Comparison of ENCODE assay signal across 22 cellular contexts in the genomic region with DNA sequence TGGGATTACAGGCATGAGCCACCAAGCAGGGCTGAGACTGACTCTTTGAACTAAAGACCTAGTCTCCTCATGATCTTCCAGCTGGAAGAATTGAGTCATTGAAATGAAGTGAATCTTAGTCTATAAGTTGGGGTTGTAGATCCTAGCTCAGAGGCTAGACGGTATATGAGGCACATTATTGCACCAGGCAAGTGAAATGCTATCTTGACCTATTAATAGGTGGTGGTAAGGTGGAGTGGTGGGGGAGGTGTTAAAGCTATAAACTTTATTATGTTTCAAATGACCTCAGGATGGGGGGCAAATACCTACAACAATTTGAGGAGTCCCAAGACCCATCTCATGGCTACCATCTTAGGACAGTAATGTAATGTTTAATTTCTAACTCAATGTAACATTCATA.
"Had no signal": no experiment of that assay in that cellular context is flagged by ENCODE, and none has a peak within 500 bp of the region (broad histone marks: within the 10 kb centered on the region; RNA-seq: fewer than 3 reads in every experiment).

No MANE protein-coding gene starts in this region.

- H3K27ac ChIP-seq: breast epithelium, coronary artery, epithelial cell of prostate, hepatocyte, lower lobe of right lung, thyroid gland, WERI-Rb-1 had no signal

- H3K4me3 ChIP-seq: breast epithelium, coronary artery, hepatocyte, lower lobe of right lung, mucosa of descending colon, thyroid gland had no signal

- H3K9me3 ChIP-seq: breast epithelium, lower lobe of right lung, mucosa of descending colon, SK-N-SH, thyroid gland had no signal

- H3K4me3 Mint-ChIP-seq: activated naive CD8-positive, alpha-beta T cell treated with anti-CD3 and anti-CD28 coated beads for 36 hours; endodermal cell; nephron progenitor cell; T-helper 2 cell treated with Interferon-gamma antibody and Interleukin-4, amounts not matched to agents 5 μg/mL and 100 μg/mL, for 36 hours had no signal

- H3K36me3 ChIP-seq: breast epithelium, lower lobe of right lung, thyroid gland, WERI-Rb-1 had no signal

- ATAC-seq: lower lobe of right lung, mucosa of descending colon had no signal

- H3K27ac Mint-ChIP-seq: activated naive CD8-positive, alpha-beta T cell treated with anti-CD3 and anti-CD28 coated beads for 36 hours; activated T-helper 2 cell treated with anti-CD3 and anti-CD28 coated beads, Interferon-gamma antibody, Interleukin-2, Interleukin-4, amounts not matched to agents 10 μg/mL and 5 μg/mL and 100 μg/mL, durations not matched to agents 14 hours and 24 hours and 36 hours; endodermal cell; nephron progenitor cell; T-helper 2 cell treated with Interferon-gamma antibody and Interleukin-4, amounts not matched to agents 5 μg/mL and 100 μg/mL, for 36 hours had no signal

- H3K27me3 ChIP-seq: breast epithelium, hepatocyte, thyroid gland had no signal

- DNase-seq: activated naive CD4-positive, alpha-beta T cell treated with Interleukin-2 at 50 U/mL for 16 hours; activated naive CD8-positive, alpha-beta T cell treated with anti-CD3 and anti-CD28 coated beads for 36 hours; activated T-cell treated with anti-CD3 and anti-CD28 coated beads, Interleukin-2, amount 50 U/mL, for 1 hour; amniotic stem cell; cerebellar nuclear complex; endodermal cell; lower lobe of right lung; mesendoderm; mucosa of descending colon; nephron progenitor cell; SK-N-SH; stimulated activated CD4-positive, alpha-beta T cell treated with anti-CD3 and anti-CD28 coated beads, Interleukin-4, amount 100 ng/mL, for 24 hours; stimulated activated naive CD4-positive, alpha-beta T cell treated with Interleukin-2 at 50 U/mL for 16 hours; substantia nigra; thyroid gland; WERI-Rb-1 had no signal

- H3K9me3 Mint-ChIP-seq: activated naive CD8-positive, alpha-beta T cell treated with anti-CD3 and anti-CD28 coated beads for 36 hours; activated T-helper 2 cell treated with anti-CD3 and anti-CD28 coated beads, Interferon-gamma antibody, Interleukin-2, Interleukin-4, amounts not matched to agents 10 μg/mL and 5 μg/mL and 100 μg/mL, durations not matched to agents 14 hours and 24 hours and 36 hours; endodermal cell; nephron progenitor cell; T-helper 2 cell treated with Interferon-gamma antibody and Interleukin-4, amounts not matched to agents 5 μg/mL and 100 μg/mL, for 36 hours had no signal

- H3K4me1 ChIP-seq: breast epithelium, thyroid gland had no signal

- H3K4me1 Mint-ChIP-seq: activated naive CD8-positive, alpha-beta T cell treated with anti-CD3 and anti-CD28 coated beads for 36 hours had no signal

- H3K27me3 Mint-ChIP-seq: activated naive CD8-positive, alpha-beta T cell treated with anti-CD3 and anti-CD28 coated beads for 36 hours had no signal
